ENCODE assay signal across 1 cellular context in genomic region chr17:72373910-72374741, GRCh38.
TF ChIP-seq lines count a peak whose summit lies in the region.

No MANE protein-coding gene starts in this region.

TF ChIP-seq in H1, 55 proteins besides CTCF, POLR2A, EP300 and RAD21 (continued from another document):
- TF ChIP-seq ATF3 (IDR thresholded peaks at IDR 0.05; ENCODE audit: insufficient read depth, low read depth, low read length), result no peak
- TF ChIP-seq CHD7 (IDR thresholded peaks at IDR 0.05; ENCODE audit: insufficient replicate concordance, low read length), result no peak
